1 cellular context compared by ENCODE assay signal in genomic region chr1:24963099-24963872, GRCh38.
TF ChIP-seq lines count a peak whose summit lies in the region.

No MANE protein-coding gene starts in this region.

TF ChIP-seq in GM12878, 131 proteins besides CTCF, POLR2A, EP300 and RAD21 (continued from another document and continues in another):
- no peak for TF ChIP-seq ELK1 (IDR thresholded peaks at IDR 0.05; ENCODE audit: low read depth, low read length)
- no peak for TF ChIP-seq NR2C2 (IDR thresholded peaks at IDR 0.05; ENCODE audit: borderline replicate concordance, control insufficient read depth, insufficient read length, low read depth)
- TF ChIP-seq MTA3 (IDR thresholded peaks at IDR 0.05; ENCODE audit: borderline replicate concordance, low read length), result no peak
- no peak for TF ChIP-seq HDGF (IDR thresholded peaks at IDR 0.05)
- no peak for TF ChIP-seq GABPA (IDR thresholded peaks at IDR 0.05; ENCODE audit: low read depth)
- peak in 1 of 2 experiments; percentile 37; a peak in 1 of 4 replicates for TF ChIP-seq IKZF2 (IDR thresholded peaks at IDR 0.05)
- TF ChIP-seq CBX5 (IDR thresholded peaks at IDR 0.05; ENCODE audit: low read depth), result no peak
- TF ChIP-seq RELA (IDR thresholded peaks at IDR 0.05; ENCODE audit: borderline replicate concordance, partially characterized antibody), result no peak
- no peak for TF ChIP-seq NFYA (IDR thresholded peaks at IDR 0.05; ENCODE audit: borderline replicate concordance, low read depth, low read length)
- no peak for TF ChIP-seq ZBTB33 (IDR thresholded peaks at IDR 0.05)
- TF ChIP-seq CUX1 (IDR thresholded peaks at IDR 0.05; ENCODE audit: insufficient replicate concordance, low read depth, low read length), result no peak
- no peak for TF ChIP-seq RFX5 (IDR thresholded peaks at IDR 0.05; ENCODE audit: low read depth, low read length)
- no peak for TF ChIP-seq CEBPZ (IDR thresholded peaks at IDR 0.05; ENCODE audit: low read depth, low read length)
- no peak for TF ChIP-seq RUNX3 (IDR thresholded peaks at IDR 0.05; ENCODE audit: low read length)
- no peak for TF ChIP-seq ZNF384 (IDR thresholded peaks at IDR 0.05; ENCODE audit: borderline replicate concordance, low read depth, low read length)
- TF ChIP-seq BHLHE40 (IDR thresholded peaks at IDR 0.05; ENCODE audit: borderline replicate concordance in 1 of 2, low read depth in 2 of 2, low read length in 1 of 2), result no peak
- TF ChIP-seq TBL1XR1 (IDR thresholded peaks at IDR 0.05; ENCODE audit: low read depth, low read length), result no peak
- TF ChIP-seq MTA2 (IDR thresholded peaks at IDR 0.05; ENCODE audit: low read depth), result no peak
- TF ChIP-seq JUNB (IDR thresholded peaks at IDR 0.05), result no peak
- no peak for TF ChIP-seq RAD51 (IDR thresholded peaks at IDR 0.05)
- TF ChIP-seq CREB1 (IDR thresholded peaks at IDR 0.05; ENCODE audit: low read depth), result no peak
- no peak for TF ChIP-seq USF1 (IDR thresholded peaks at IDR 0.05; ENCODE audit: borderline replicate concordance, extremely low read length, insufficient read depth, low read depth, low read length)
- TF ChIP-seq CHD1 (IDR thresholded peaks at IDR 0.05; ENCODE audit: low read depth, low read length), result 0 out of 2 replicates have a peak, but pooled peaks have one; percentile 27
- TF ChIP-seq CREM (IDR thresholded peaks at IDR 0.05; ENCODE audit: low read depth), result no peak
- no peak for TF ChIP-seq E2F8 (IDR thresholded peaks at IDR 0.05; ENCODE audit: low read depth, partially characterized antibody)
- no peak for TF ChIP-seq RCOR1 (conservative IDR thresholded peaks at IDR 0.05; ENCODE audit: low read depth, low read length)
- TF ChIP-seq ESRRA (IDR thresholded peaks at IDR 0.05; ENCODE audit: low read length), result no peak
- TF ChIP-seq NFXL1 (IDR thresholded peaks at IDR 0.05; ENCODE audit: borderline replicate concordance), result no peak
- TF ChIP-seq ZBED1 (IDR thresholded peaks at IDR 0.05; ENCODE audit: borderline replicate concordance), result no peak
- no peak for TF ChIP-seq ETV6 (conservative IDR thresholded peaks at IDR 0.05 in 1 of 2, IDR thresholded peaks at IDR 0.05 in 1 of 2; ENCODE audit: borderline replicate concordance in 1 of 2, low read depth in 1 of 2)
- TF ChIP-seq DPF2 (IDR thresholded peaks at IDR 0.05), result no peak
- peak; percentile 10; the same call in 1 of the 2 replicates for TF ChIP-seq MLLT1 (IDR thresholded peaks at IDR 0.05)
- no peak for TF ChIP-seq HCFC1 (IDR thresholded peaks at IDR 0.05; ENCODE audit: low read length)
- TF ChIP-seq ZBTB11 (CRISPR knock-in tag; IDR thresholded peaks at IDR 0.05), result no peak
- 0 out of 2 replicates have a peak, but pooled peaks have one; percentile 11 for TF ChIP-seq MAX (IDR thresholded peaks at IDR 0.05; ENCODE audit: low read depth, low read length)
- TF ChIP-seq MXI1 (IDR thresholded peaks at IDR 0.05; ENCODE audit: low read depth, low read length), result no peak
- no peak for TF ChIP-seq POLR2AphosphoS2 (IDR thresholded peaks at IDR 0.05; ENCODE audit: low read depth, low read length)
- TF ChIP-seq LARP7 (IDR thresholded peaks at IDR 0.05), result 0 out of 2 replicates have a peak, but pooled peaks have one; percentile 34
- TF ChIP-seq FOXK2 (IDR thresholded peaks at IDR 0.05), result no peak
- no peak for TF ChIP-seq IKZF1 (conservative IDR thresholded peaks at IDR 0.05)
- no peak for TF ChIP-seq ZNF24 (IDR thresholded peaks at IDR 0.05)
- no peak for TF ChIP-seq SUZ12 (IDR thresholded peaks at IDR 0.05; ENCODE audit: unreplicated experiment)
